1 cellular context compared by ENCODE assay signal in genomic region chr11:67545280-67545679, GRCh38.
TF ChIP-seq lines count a peak whose summit lies in the region.

No MANE protein-coding gene starts in this region.

TF ChIP-seq in WTC11, 78 proteins besides CTCF, POLR2A, EP300 and RAD21 (continued from another document):
- TF ChIP-seq USF1 (CRISPR knock-in tag; IDR thresholded peaks at IDR 0.05) (peak; percentile 70; the same call in 1 of the 2 replicates), USF2 (CRISPR knock-in tag; IDR thresholded peaks at IDR 0.05) (peak; percentile 83), ZNF532 (CRISPR knock-in tag; IDR thresholded peaks at IDR 0.05; ENCODE audit: borderline replicate concordance) (no peak), RELA (CRISPR knock-in tag; IDR thresholded peaks at IDR 0.05; ENCODE audit: borderline replicate concordance) (no peak)
TF ChIP-seq in WTC11: peak in this region for 2.
